In the genomic region with DNA sequence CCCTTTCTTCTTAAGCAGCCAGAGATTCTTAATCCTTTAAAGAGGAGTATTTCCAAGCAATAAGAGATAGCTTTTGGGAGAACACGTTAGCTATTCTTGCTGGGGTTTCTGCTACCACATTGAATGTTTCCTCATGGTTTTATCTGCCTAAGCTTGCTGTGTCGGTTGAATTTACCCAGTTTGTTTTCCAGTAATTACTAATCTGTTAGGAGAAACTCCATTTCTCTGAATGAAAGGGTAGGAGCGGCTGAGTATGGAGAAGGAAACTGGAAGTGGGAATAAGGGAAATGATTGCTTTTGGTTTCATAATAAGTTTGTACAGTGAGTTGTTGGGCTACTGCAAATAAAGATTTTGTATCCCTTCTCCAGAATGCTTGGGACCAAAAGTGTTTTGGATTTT, we compare ENCODE assay signal across 8 cellular contexts. TPM values are rescaled to one million over a fixed set of nuclear protein-coding genes. Genes with fewer than 3 reads are reported as not detected.
DNase-seq lines count a peak whose midpoint lies in the region; ATAC-seq and TF ChIP-seq lines count a peak whose summit lies in the region.

No MANE protein-coding gene starts in this region.

- TF ChIP-seq CTCF in liver (IDR thresholded peaks at IDR 0.05; ENCODE audit: low read depth, low read length, missing input control) (no peak), transverse colon (IDR thresholded peaks at IDR 0.05) (no peak), GM13976 (IDR thresholded peaks at IDR 0.05; ENCODE audit: borderline replicate concordance, control extremely low read depth, extremely low read depth, insufficient read depth, missing control alignments) (no peak)

- in situ Hi-C loops in transverse colon (cut with MboI; ENCODE audit: low pct_ligation_motif_present in 1 of 4, low pct_unique_long_range_greater_than_20kb in 1 of 4, low sequenced_read_pairs in 3 of 4), result loop anchor here (10.0 to 25.0 kb wide), 6 partner anchors 221 to 626 kb away; partner anchors contain the start of genes PLGRKT (in 1 of the 4), PLPP6 (in 1 of the 4) and SPATA6L (in 1 of the 4)
- in situ Hi-C loops in GM13976 (cut with MboI; ENCODE audit: low sequenced_read_pairs, unreplicated experiment), result loop anchor here (10.0 kb wide), 3 partner anchors 221 to 609 kb away; no protein-coding TSS in a partner anchor

- H3K9ac ChIP-seq in liver (ENCODE audit: low read depth in 1 of 2, low read length in 2 of 2), result peak overlapping the region; percentile 71 to 89

- H3K4me3 ChIP-seq in liver (ENCODE audit: low read depth in 1 of 3, low read length in 3 of 3), result peak overlapping the region; percentile 75 to 86 (median 82)
- peak overlapping the region; percentile 70 to 94 (median 82) for H3K4me3 ChIP-seq in transverse colon

- WGBS in liver, result 2% methylated on average over 3 of the region's 3 CpGs
- 0% methylated on average over 3 of the region's 3 CpGs for WGBS in transverse colon (ENCODE audit: low coverage in 1 of 2), 2 donors

- peak overlapping the region; percentile 94 for H3K27ac Mint-ChIP-seq in activated T-cell treated with anti-CD3 and anti-CD28 coated beads, Interleukin-2, amount 50 U/mL, for 24 hours
- peak overlapping the region; percentile 88 for H3K27ac Mint-ChIP-seq in activated naive CD8-positive, alpha-beta T cell

- H3K36me3 ChIP-seq in liver (ENCODE audit: control insufficient read depth in 4 of 4, insufficient read depth in 3 of 4, low read depth in 1 of 4, low read length in 3 of 4) (no peaks in the 10 kb centered on the region), transverse colon (no peaks in the 10 kb centered on the region)

- ATAC-seq in GM18907 (IDR thresholded peaks at IDR 0.05; ENCODE audit: unreplicated experiment) (no peak), esophagus mucosa (no peak)

- H3K9me3 ChIP-seq in liver (ENCODE audit: control insufficient read depth in 4 of 4, low read length in 3 of 4), result no peaks in the 10 kb centered on the region
- no peaks in the 10 kb centered on the region for H3K9me3 ChIP-seq in transverse colon

- intact Hi-C loops in transverse colon (cut with DNase I; ENCODE audit: low total_unique reads), result loop anchor here (5.0 kb wide), 1 partner anchor 224 kb away; no protein-coding TSS in a partner anchor

- H3K27me3 ChIP-seq in liver (ENCODE audit: control insufficient read depth in 4 of 4, insufficient read depth in 4 of 4, low read length in 3 of 4) (no peaks in the 10 kb centered on the region), transverse colon (no peaks in the 10 kb centered on the region)

- TF ChIP-seq POLR2A in transverse colon (IDR thresholded peaks at IDR 0.05), result no peak

- H3K27me3 Mint-ChIP-seq in activated T-cell treated with anti-CD3 and anti-CD28 coated beads, Interleukin-2, amount 50 U/mL, for 24 hours, result no peaks in the 10 kb centered on the region
- H3K27me3 Mint-ChIP-seq in activated naive CD8-positive, alpha-beta T cell, result no peaks in the 10 kb centered on the region

- H3K4me1 ChIP-seq in liver (ENCODE audit: control insufficient read depth in 4 of 4, insufficient read depth in 4 of 4, low read length in 3 of 4) (peaks cover 0 to 45% (median 25%) of the 10 kb centered on the region in 4 donors), transverse colon (peaks cover 20 to 54% (median 37%) of the 10 kb centered on the region in 4 donors)

- H3K4me1 Mint-ChIP-seq in activated T-cell treated with anti-CD3 and anti-CD28 coated beads, Interleukin-2, amount 50 U/mL, for 24 hours (ENCODE audit: low read depth), result peaks cover 45% of the 10 kb centered on the region
- H3K4me1 Mint-ChIP-seq in activated naive CD8-positive, alpha-beta T cell (ENCODE audit: low read depth), result peaks cover 44% of the 10 kb centered on the region

- H3K27ac ChIP-seq in liver (ENCODE audit: low read depth in 1 of 2, low read length in 2 of 2) (peak overlapping the region; percentile 96 to 98), transverse colon (peak overlapping the region; percentile 97 to 99 (median 98))

- no peaks in the 10 kb centered on the region for H3K9me3 Mint-ChIP-seq in activated T-cell treated with anti-CD3 and anti-CD28 coated beads, Interleukin-2, amount 50 U/mL, for 24 hours
- no peaks in the 10 kb centered on the region for H3K9me3 Mint-ChIP-seq in activated naive CD8-positive, alpha-beta T cell (ENCODE audit: low read depth)

- TF ChIP-seq RAD21 in liver (IDR thresholded peaks at IDR 0.05), result no peak

- H3K4me3 Mint-ChIP-seq in activated T-cell treated with anti-CD3 and anti-CD28 coated beads, Interleukin-2, amount 50 U/mL, for 24 hours, result no peak overlapping the region
- H3K4me3 Mint-ChIP-seq in activated naive CD8-positive, alpha-beta T cell, result no peak overlapping the region

- peaks cover 26% of the 10 kb centered on the region for H3K36me3 Mint-ChIP-seq in activated T-cell treated with anti-CD3 and anti-CD28 coated beads, Interleukin-2, amount 50 U/mL, for 24 hours (ENCODE audit: low read depth)
- H3K36me3 Mint-ChIP-seq in activated naive CD8-positive, alpha-beta T cell, result peaks cover 3% of the 10 kb centered on the region

- no peak for DNase-seq in activated T-cell treated with anti-CD3 and anti-CD28 coated beads, Interleukin-2, amount 50 U/mL, for 24 hours
- DNase-seq in activated T-cell treated with anti-CD3 and anti-CD28 coated beads, Interleukin-2, amount 50 U/mL, for 48 hours, result no peak
- no peak for DNase-seq in transverse colon
- no peak for DNase-seq in GM13976 (ENCODE audit: low spot score)

- TF ChIP-seq EP300 in transverse colon (IDR thresholded peaks at IDR 0.05; ENCODE audit: low read depth), result no peak

TF ChIP-seq in liver, 16 proteins besides CTCF, POLR2A, EP300 and RAD21:
- TF ChIP-seq JUND (IDR thresholded peaks at IDR 0.05), result no peak
- TF ChIP-seq, protein P1, sequence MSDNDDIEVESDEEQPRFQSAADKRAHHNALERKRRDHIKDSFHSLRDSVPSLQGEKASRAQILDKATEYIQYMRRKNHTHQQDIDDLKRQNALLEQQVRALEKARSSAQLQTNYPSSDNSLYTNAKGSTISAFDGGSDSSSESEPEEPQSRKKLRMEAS (IDR thresholded peaks at IDR 0.05), result no peak
- TF ChIP-seq YY1 (IDR thresholded peaks at IDR 0.05), result no peak
- TF ChIP-seq, protein P2, sequence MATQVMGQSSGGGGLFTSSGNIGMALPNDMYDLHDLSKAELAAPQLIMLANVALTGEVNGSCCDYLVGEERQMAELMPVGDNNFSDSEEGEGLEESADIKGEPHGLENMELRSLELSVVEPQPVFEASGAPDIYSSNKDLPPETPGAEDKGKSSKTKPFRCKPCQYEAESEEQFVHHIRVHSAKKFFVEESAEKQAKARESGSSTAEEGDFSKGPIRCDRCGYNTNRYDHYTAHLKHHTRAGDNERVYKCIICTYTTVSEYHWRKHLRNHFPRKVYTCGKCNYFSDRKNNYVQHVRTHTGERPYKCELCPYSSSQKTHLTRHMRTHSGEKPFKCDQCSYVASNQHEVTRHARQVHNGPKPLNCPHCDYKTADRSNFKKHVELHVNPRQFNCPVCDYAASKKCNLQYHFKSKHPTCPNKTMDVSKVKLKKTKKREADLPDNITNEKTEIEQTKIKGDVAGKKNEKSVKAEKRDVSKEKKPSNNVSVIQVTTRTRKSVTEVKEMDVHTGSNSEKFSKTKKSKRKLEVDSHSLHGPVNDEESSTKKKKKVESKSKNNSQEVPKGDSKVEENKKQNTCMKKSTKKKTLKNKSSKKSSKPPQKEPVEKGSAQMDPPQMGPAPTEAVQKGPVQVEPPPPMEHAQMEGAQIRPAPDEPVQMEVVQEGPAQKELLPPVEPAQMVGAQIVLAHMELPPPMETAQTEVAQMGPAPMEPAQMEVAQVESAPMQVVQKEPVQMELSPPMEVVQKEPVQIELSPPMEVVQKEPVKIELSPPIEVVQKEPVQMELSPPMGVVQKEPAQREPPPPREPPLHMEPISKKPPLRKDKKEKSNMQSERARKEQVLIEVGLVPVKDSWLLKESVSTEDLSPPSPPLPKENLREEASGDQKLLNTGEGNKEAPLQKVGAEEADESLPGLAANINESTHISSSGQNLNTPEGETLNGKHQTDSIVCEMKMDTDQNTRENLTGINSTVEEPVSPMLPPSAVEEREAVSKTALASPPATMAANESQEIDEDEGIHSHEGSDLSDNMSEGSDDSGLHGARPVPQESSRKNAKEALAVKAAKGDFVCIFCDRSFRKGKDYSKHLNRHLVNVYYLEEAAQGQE (IDR thresholded peaks at IDR 0.05), result no peak
- TF ChIP-seq, protein P3, sequence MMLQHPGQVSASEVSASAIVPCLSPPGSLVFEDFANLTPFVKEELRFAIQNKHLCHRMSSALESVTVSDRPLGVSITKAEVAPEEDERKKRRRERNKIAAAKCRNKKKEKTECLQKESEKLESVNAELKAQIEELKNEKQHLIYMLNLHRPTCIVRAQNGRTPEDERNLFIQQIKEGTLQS (IDR thresholded peaks at IDR 0.05), result no peak
- TF ChIP-seq GABPA (IDR thresholded peaks at IDR 0.05 in 1 of 2, conservative IDR thresholded peaks at IDR 0.05 in 1 of 2), result no peak
- TF ChIP-seq FOXA2 (IDR thresholded peaks at IDR 0.05), result no peak
- TF ChIP-seq TAF1 (conservative IDR thresholded peaks at IDR 0.05), result no peak
- TF ChIP-seq FOXA1 (IDR thresholded peaks at IDR 0.05), result no peak
- TF ChIP-seq, protein P4, sequence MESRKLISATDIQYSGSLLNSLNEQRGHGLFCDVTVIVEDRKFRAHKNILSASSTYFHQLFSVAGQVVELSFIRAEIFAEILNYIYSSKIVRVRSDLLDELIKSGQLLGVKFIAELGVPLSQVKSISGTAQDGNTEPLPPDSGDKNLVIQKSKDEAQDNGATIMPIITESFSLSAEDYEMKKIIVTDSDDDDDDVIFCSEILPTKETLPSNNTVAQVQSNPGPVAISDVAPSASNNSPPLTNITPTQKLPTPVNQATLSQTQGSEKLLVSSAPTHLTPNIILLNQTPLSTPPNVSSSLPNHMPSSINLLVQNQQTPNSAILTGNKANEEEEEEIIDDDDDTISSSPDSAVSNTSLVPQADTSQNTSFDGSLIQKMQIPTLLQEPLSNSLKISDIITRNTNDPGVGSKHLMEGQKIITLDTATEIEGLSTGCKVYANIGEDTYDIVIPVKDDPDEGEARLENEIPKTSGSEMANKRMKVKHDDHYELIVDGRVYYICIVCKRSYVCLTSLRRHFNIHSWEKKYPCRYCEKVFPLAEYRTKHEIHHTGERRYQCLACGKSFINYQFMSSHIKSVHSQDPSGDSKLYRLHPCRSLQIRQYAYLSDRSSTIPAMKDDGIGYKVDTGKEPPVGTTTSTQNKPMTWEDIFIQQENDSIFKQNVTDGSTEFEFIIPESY (IDR thresholded peaks at IDR 0.05), result no peak
- TF ChIP-seq HNF4G (IDR thresholded peaks at IDR 0.05), result no peak
- TF ChIP-seq EGR1 (IDR thresholded peaks at IDR 0.05; ENCODE audit: low read depth in 2 of 2), result no peak
- TF ChIP-seq NR2F2 (IDR thresholded peaks at IDR 0.05), result no peak

RNA-seq across cellular contexts. Expression of gene JAK2, which starts 1.2 kb away (rescaled TPM):
- 10 to 100 TPM in 1 of 2 donors, 1 to 10 TPM in 1; 8.3 to 21.5 TPM for total RNA-seq in liver
- polyA plus RNA-seq in liver, result 1 to 10 TPM; 1.5 to 1.8 TPM
- total RNA-seq in transverse colon, result 10 to 100 TPM in 3 of 4 donors, 1 to 10 TPM in 1; 8.0 to 27.6 (median 17.4) TPM
- 7.2 TPM for total RNA-seq in esophagus mucosa
